16 cellular contexts compared by ENCODE assay signal in the genomic region with DNA sequence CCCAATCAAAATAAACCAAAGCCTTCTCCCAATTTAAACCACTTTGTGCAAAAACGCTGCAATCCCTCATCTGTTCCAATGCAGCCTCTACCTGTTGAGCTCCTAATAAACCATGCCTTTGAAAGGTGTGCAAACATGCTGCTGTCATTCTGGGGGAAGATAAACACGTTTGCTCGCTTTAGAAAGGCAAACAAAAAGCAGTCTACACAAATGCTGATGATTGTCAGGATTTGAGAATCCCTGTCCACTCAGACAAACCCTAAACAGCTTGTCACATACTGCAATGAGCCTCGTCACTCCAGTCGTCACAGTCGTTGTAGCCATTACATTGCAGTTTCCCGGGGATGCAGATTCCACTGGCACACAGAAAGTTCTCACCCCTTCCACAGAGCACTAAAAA.
"Had no signal": no experiment of that assay in that cellular context is flagged by ENCODE, and none has a peak within 500 bp of the region (broad histone marks: within the 10 kb centered on the region; RNA-seq: fewer than 3 reads in every experiment).

No MANE protein-coding gene starts in this region.

- H3K9me3 ChIP-seq: colonic mucosa, esophagus squamous epithelium had no signal

- H3K4me1 Mint-ChIP-seq: activated CD4-positive, alpha-beta T cell treated with anti-CD3 and anti-CD28 coated beads, Interleukin-2, amount 10 ng/mL, durations not matched to agents 7 days and 5 days; activated T-helper 17 cell treated with anti-CD3 and anti-CD28 coated beads, Interleukin-2, amount 50 U/mL, for 72 hours; naive thymus-derived CD4-positive, alpha-beta T cell had no signal

- H3K27me3 ChIP-seq: cardiac muscle cell, colonic mucosa, esophagus squamous epithelium had no signal

- ATAC-seq: activated T-helper 17 cell treated with anti-CD3 and anti-CD28 coated beads, Interleukin-2, amount 50 U/mL, for 72 hours; left colon; naive thymus-derived CD4-positive, alpha-beta T cell had no signal

- H3K9me3 Mint-ChIP-seq: activated CD4-positive, alpha-beta T cell treated with anti-CD3 and anti-CD28 coated beads, Interleukin-2, amount 10 ng/mL, durations not matched to agents 7 days and 5 days; activated naive CD4-positive, alpha-beta T cell treated with anti-CD3 and anti-CD28 coated beads for 36 hours; activated T-helper 17 cell treated with anti-CD3 and anti-CD28 coated beads, Interleukin-2, amount 50 U/mL, for 72 hours; naive thymus-derived CD4-positive, alpha-beta T cell; stimulated activated naive CD8-positive, alpha-beta T cell treated with anti-CD3 and anti-CD28 coated beads, Interleukin-15, Interleukin-2, amounts not matched to agents 100 ng/mL and 50 ng/mL, for 24 hours had no signal

- H3K27ac ChIP-seq: cardiac muscle cell, colonic mucosa, esophagus squamous epithelium had no signal

- H3K36me3 ChIP-seq: colonic mucosa, esophagus squamous epithelium had no signal

- DNase-seq: activated CD4-positive, alpha-beta T cell treated with anti-CD3 and anti-CD28 coated beads, Interleukin-2, amount 10 ng/mL, durations not matched to agents 7 days and 5 days; activated CD4-positive, CD25-positive, alpha-beta regulatory T cell; activated CD8-positive, alpha-beta memory T cell treated with anti-CD3 and anti-CD28 coated beads for 24 hours; activated naive CD4-positive, alpha-beta T cell treated with anti-CD3 and anti-CD28 coated beads for 36 hours; colonic mucosa; esophagus squamous epithelium; foreskin fibroblast; left colon; mammary epithelial cell; naive thymus-derived CD4-positive, alpha-beta T cell; retina; stimulated activated CD4-positive, alpha-beta T cell treated with anti-CD3 and anti-CD28 coated beads, Interleukin-15, amount 100 ng/mL, for 24 hours; stimulated activated CD4-positive, alpha-beta T cell treated with anti-CD3 and anti-CD28 coated beads, Interleukin-4, amount 100 ng/mL, for 24 hours had no signal

- H3K4me3 Mint-ChIP-seq: activated CD4-positive, alpha-beta T cell treated with anti-CD3 and anti-CD28 coated beads, Interleukin-2, amount 10 ng/mL, durations not matched to agents 7 days and 5 days; activated naive CD4-positive, alpha-beta T cell treated with anti-CD3 and anti-CD28 coated beads for 36 hours; activated T-helper 17 cell treated with anti-CD3 and anti-CD28 coated beads, Interleukin-2, amount 50 U/mL, for 72 hours; naive thymus-derived CD4-positive, alpha-beta T cell; stimulated activated naive CD8-positive, alpha-beta T cell treated with anti-CD3 and anti-CD28 coated beads, Interleukin-15, Interleukin-2, amounts not matched to agents 100 ng/mL and 50 ng/mL, for 24 hours had no signal

- H3K4me3 ChIP-seq: cardiac muscle cell, colonic mucosa, esophagus squamous epithelium had no signal

- H3K4me1 ChIP-seq: colonic mucosa, esophagus squamous epithelium had no signal

- H3K36me3 Mint-ChIP-seq: naive thymus-derived CD4-positive, alpha-beta T cell had no signal

- H3K27ac Mint-ChIP-seq: activated CD4-positive, alpha-beta T cell treated with anti-CD3 and anti-CD28 coated beads, Interleukin-2, amount 10 ng/mL, durations not matched to agents 7 days and 5 days; activated naive CD4-positive, alpha-beta T cell treated with anti-CD3 and anti-CD28 coated beads for 36 hours; activated T-helper 17 cell treated with anti-CD3 and anti-CD28 coated beads, Interleukin-2, amount 50 U/mL, for 72 hours; naive thymus-derived CD4-positive, alpha-beta T cell; stimulated activated naive CD8-positive, alpha-beta T cell treated with anti-CD3 and anti-CD28 coated beads, Interleukin-15, Interleukin-2, amounts not matched to agents 100 ng/mL and 50 ng/mL, for 24 hours had no signal
